In the genomic region with DNA sequence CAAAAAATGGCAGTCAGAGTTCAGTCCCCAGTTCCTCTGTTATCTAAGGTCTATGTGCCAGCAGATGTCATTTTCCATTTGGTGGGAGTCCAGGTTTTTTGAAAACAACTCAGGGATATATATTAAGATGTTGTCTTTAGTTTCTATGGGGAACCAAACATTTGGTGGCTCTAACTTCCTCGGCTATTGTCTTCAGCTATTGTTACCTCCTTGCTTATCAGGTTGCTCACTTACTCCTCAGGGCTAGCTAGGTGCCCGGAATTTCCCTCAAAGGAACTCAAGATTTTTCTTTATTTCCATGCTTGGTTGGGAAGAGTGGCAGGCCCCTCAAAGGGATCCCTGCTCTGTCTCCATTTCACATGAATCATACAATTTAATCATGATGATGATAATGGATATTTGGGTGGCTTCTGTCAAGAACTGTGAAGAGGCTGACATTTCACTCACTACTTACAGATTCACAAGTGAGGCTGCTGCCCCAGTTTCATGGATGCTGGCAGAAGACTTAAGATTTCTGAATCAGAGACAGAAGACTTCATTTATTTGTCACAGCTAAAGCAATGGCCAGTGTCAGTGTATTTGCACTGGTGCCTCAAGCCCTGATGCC, we compare ENCODE assay signal across 14 cellular contexts.
"Had no signal": no experiment of that assay in that cellular context is flagged by ENCODE, and none has a peak within 500 bp of the region (broad histone marks: within the 10 kb centered on the region; RNA-seq: fewer than 3 reads in every experiment).

No MANE protein-coding gene starts in this region.

- H3K9me3 ChIP-seq: body of pancreas, pancreas, vagina had no signal

- ATAC-seq: activated CD4-positive, CD25-positive, alpha-beta regulatory T cell treated with anti-CD3 and anti-CD28 coated beads, Interleukin-2, amount 50 U/mL, for 24 hours; body of pancreas; esophagus mucosa; left colon; pancreas had no signal

- H3K9me3 Mint-ChIP-seq: activated T-cell treated with anti-CD3 and anti-CD28 coated beads, Interleukin-2, amount 50 U/mL, for 24 hours; endodermal cell had no signal

- H3K27me3 ChIP-seq: body of pancreas, neural progenitor cell, pancreas, vagina had no signal

- H3K4me1 Mint-ChIP-seq: activated naive CD4-positive, alpha-beta T cell treated with anti-CD3 and anti-CD28 coated beads, Interleukin-2, amount 50 U/mL, for 24 hours had no signal

- H3K27ac Mint-ChIP-seq: activated naive CD4-positive, alpha-beta T cell treated with anti-CD3 and anti-CD28 coated beads, Interleukin-2, amount 50 U/mL, for 24 hours; activated T-cell treated with anti-CD3 and anti-CD28 coated beads, Interleukin-2, amount 50 U/mL, for 24 hours; endodermal cell; neural progenitor cell had no signal

- H3K36me3 Mint-ChIP-seq: activated naive CD4-positive, alpha-beta T cell treated with anti-CD3 and anti-CD28 coated beads, Interleukin-2, amount 50 U/mL, for 24 hours had no signal

- H3K4me3 Mint-ChIP-seq: activated naive CD4-positive, alpha-beta T cell treated with anti-CD3 and anti-CD28 coated beads, Interleukin-2, amount 50 U/mL, for 24 hours; activated T-cell treated with anti-CD3 and anti-CD28 coated beads, Interleukin-2, amount 50 U/mL, for 24 hours; endodermal cell; neural progenitor cell had no signal

- DNase-seq: activated CD4-positive, alpha-beta T cell treated with anti-CD3 and anti-CD28 coated beads, Interleukin-2, amount 50 U/mL, for 4 hours; activated effector memory CD4-positive, alpha-beta T cell treated with Interleukin-2 at 50 U/mL for 16 hours; activated T-cell treated with anti-CD3 and anti-CD28 coated beads, Interleukin-2, amount 50 U/mL, for 24 hours; body of pancreas; endodermal cell; left colon; mammary epithelial cell; pancreas; retina had no signal

- H3K4me3 ChIP-seq: body of pancreas, neural progenitor cell, pancreas, vagina had no signal

- H3K27ac ChIP-seq: body of pancreas, neural progenitor cell, pancreas, vagina had no signal

- H3K36me3 ChIP-seq: neural progenitor cell, pancreas, vagina had no signal

- H3K27me3 Mint-ChIP-seq: activated T-cell treated with anti-CD3 and anti-CD28 coated beads, Interleukin-2, amount 50 U/mL, for 24 hours had no signal
